ENCODE assay signal across 8 cellular contexts in genomic region chr2:101766871-101767739, GRCh38.
DNase-seq lines count a peak whose midpoint lies in the region; ATAC-seq and TF ChIP-seq lines count a peak whose summit lies in the region.

No MANE protein-coding gene starts in this region.

- POLR2A ChIA-PET in T-cell (lab: Charles Lee) = interaction anchor here in 1 of 2 donors (0.7 kb wide), 2 partner anchors 15 to 474 kb away, joined by 4 read pairs; no protein-coding TSS in a partner anchor

- H2BK20ac ChIP-seq in H9 (ENCODE audit: low read depth, low read length, poor library complexity, severe bottlenecking) = no peak overlapping the region

- no peak overlapping the region for H4K8ac ChIP-seq in H9 (replicated peaks; ENCODE audit: insufficient read length, low read depth, low read length)

- intact Hi-C loops in posterior vena cava (cut with DNase I) = no loop called here

- TF ChIP-seq CTCF in H9 (conservative IDR thresholded peaks at IDR 0.05) = no peak
- no peak for TF ChIP-seq CTCF in right atrium auricular region (IDR thresholded peaks at IDR 0.05)

- no peaks in the 10 kb centered on the region for H3K27me3 ChIP-seq in H9 (ENCODE audit: insufficient read depth, low read length)
- H3K27me3 ChIP-seq in right atrium auricular region = no peaks in the 10 kb centered on the region

- no peaks in the 10 kb centered on the region for H4K20me1 ChIP-seq in H9 (ENCODE audit: control insufficient read depth, insufficient read depth, insufficient read length)

- no peak overlapping the region for H2BK15ac ChIP-seq in H9 (ENCODE audit: low read depth, low read length)

- no peak overlapping the region for H3K4me2 ChIP-seq in H9 (ENCODE audit: insufficient read depth, insufficient read length, low read length)

- H3K9me3 Mint-ChIP-seq in H9 = no peaks in the 10 kb centered on the region
- H3K9me3 Mint-ChIP-seq in T-cell = no peaks in the 10 kb centered on the region
- H3K9me3 Mint-ChIP-seq in stimulated activated effector memory CD8-positive, alpha-beta T cell treated with anti-CD3 and anti-CD28 coated beads, Interleukin-12 subunit alpha, Interleukin-12 subunit beta, amount 100 ng/mL, for 72 hours = no peaks in the 10 kb centered on the region

- CTCF ChIA-PET in T-cell (lab: Charles Lee) = interaction anchor here in 1 of 2 donors (0.7 to 1.3 kb wide), 7 partner anchors 15 to 405 kb away, joined by 3 to 4 read pairs (median 3); no protein-coding TSS in a partner anchor

- no peak overlapping the region for H3K18ac ChIP-seq in H9 (ENCODE audit: insufficient read length, low read depth, low read length)

- no peak overlapping the region for H2BK120ac ChIP-seq in H9 (ENCODE audit: low read depth, low read length, poor library complexity, severe bottlenecking)

- H3K23me2 ChIP-seq in H9 (ENCODE audit: insufficient read length, low read depth, low read length, poor library complexity, severe bottlenecking) = no peaks in the 10 kb centered on the region

- no peak overlapping the region for H4K91ac ChIP-seq in H9 (ENCODE audit: insufficient read length, low read depth, low read length)

- no CpG with 5 or more reads among the region's 5 CpGs for WGBS in H9 (ENCODE audit: extremely low coverage, insufficient read length, low lambda C conversion rate)

- no peak overlapping the region for H2BK5ac ChIP-seq in H9 (ENCODE audit: insufficient read length, low read length)

- no peak overlapping the region for H3K27ac ChIP-seq in H9 (ENCODE audit: insufficient read length, low read depth, low read length)
- peak overlapping the region; percentile 42 to 43 for H3K27ac ChIP-seq in right atrium auricular region

- H3K4me1 Mint-ChIP-seq in H9 (peaks cover 81 to 85% of the 10 kb centered on the region in 2 experiments), T-cell (peaks cover 91 to 94% (median 92%) of the 10 kb centered on the region in 3 donors)
- H3K4me1 Mint-ChIP-seq in stimulated activated effector memory CD8-positive, alpha-beta T cell treated with anti-CD3 and anti-CD28 coated beads, Interleukin-12 subunit alpha, Interleukin-12 subunit beta, amount 100 ng/mL, for 72 hours = peaks cover 68% of the 10 kb centered on the region

- ATAC-seq in T-cell (replicated peaks in 1 of 4) = no peak
- peak; percentile 44 for ATAC-seq in stimulated activated effector memory CD8-positive, alpha-beta T cell treated with anti-CD3 and anti-CD28 coated beads, Interleukin-12 subunit alpha, Interleukin-12 subunit beta, amount 100 ng/mL, for 72 hours

- no peak overlapping the region for H3K9ac ChIP-seq in H9 (ENCODE audit: extremely low read depth, insufficient read length, low read length)

- no peak overlapping the region for H3T11ph ChIP-seq in H9 (ENCODE audit: low read length)

- peaks cover 8% of the 10 kb centered on the region for H3K79me1 ChIP-seq in H9 (ENCODE audit: insufficient read depth, low read depth, low read length, poor library complexity, severe bottlenecking)

- H3K4me3 Mint-ChIP-seq in H9 (no peak overlapping the region), T-cell (peak overlapping the region in 2 of 3 donors; percentile 17 to 44)
- no peak overlapping the region for H3K4me3 Mint-ChIP-seq in stimulated activated effector memory CD8-positive, alpha-beta T cell treated with anti-CD3 and anti-CD28 coated beads, Interleukin-12 subunit alpha, Interleukin-12 subunit beta, amount 100 ng/mL, for 72 hours

- H3K36me3 Mint-ChIP-seq in H9 (ENCODE audit: insufficient read depth in 1 of 3, low read depth in 3 of 3) (no peaks in the 10 kb centered on the region), T-cell (no peaks in the 10 kb centered on the region)
- H3K36me3 Mint-ChIP-seq in stimulated activated effector memory CD8-positive, alpha-beta T cell treated with anti-CD3 and anti-CD28 coated beads, Interleukin-12 subunit alpha, Interleukin-12 subunit beta, amount 100 ng/mL, for 72 hours = no peaks in the 10 kb centered on the region

- H3K4ac ChIP-seq in H9 (ENCODE audit: low read depth, low read length) = no peak overlapping the region

- no peak overlapping the region for H3K14ac ChIP-seq in H9 (ENCODE audit: insufficient read depth, low read length)

- H3K4me1 ChIP-seq in H9 (ENCODE audit: insufficient read depth, low read length) (peaks cover 14% of the 10 kb centered on the region; the same call in 1 of the 2 replicates), right atrium auricular region (peaks cover 0 to 87% of the 10 kb centered on the region in 2 donors)

- no peaks in the 10 kb centered on the region for H3K27me3 Mint-ChIP-seq in H9 (ENCODE audit: low read depth)
- no peaks in the 10 kb centered on the region for H3K27me3 Mint-ChIP-seq in T-cell

- H3K4me3 ChIP-seq in right atrium auricular region = no peak overlapping the region

- H2AK5ac ChIP-seq in H9 (ENCODE audit: insufficient read length, low read length) = no peak overlapping the region

- H2BK12ac ChIP-seq in H9 (ENCODE audit: insufficient read length, low read depth, low read length) = no peak overlapping the region

- DNase-seq in H9 (no peak), T-cell (no peak), right atrium auricular region (ENCODE audit: low spot score) (no peak), posterior vena cava (ENCODE audit: low spot score) (no peak), NCI-H774 (lab: John Stamatoyannopoulos, UW) (no peak)
- no peak for DNase-seq in stimulated activated effector memory CD8-positive, alpha-beta T cell treated with anti-CD3 and anti-CD28 coated beads, Interleukin-12 subunit alpha, Interleukin-12 subunit beta, amount 100 ng/mL, for 72 hours (ENCODE audit: low spot score in 2 of 2)
- DNase-seq in NK-92 treated with Interleukin-12 subunit alpha and Interleukin-12 subunit beta, amount 100 ng/mL, for 24 hours (lab: John Stamatoyannopoulos, UW) = no peak
- no peak for DNase-seq in stimulated activated CD4-positive, alpha-beta T cell treated with anti-CD3 and anti-CD28 coated beads, Interleukin-15, amount 100 ng/mL, for 24 hours

- no peaks in the 10 kb centered on the region for H3K9me3 ChIP-seq in H9 (ENCODE audit: control insufficient read depth, low read depth, low read length)
- H3K9me3 ChIP-seq in right atrium auricular region = no peaks in the 10 kb centered on the region

- no peak overlapping the region for H3K23ac ChIP-seq in H9 (ENCODE audit: insufficient read length, low read depth, low read length)

- peak overlapping the region; percentile 63 to 96 (median 68); a peak in 6 of 7 replicates for H3K27ac Mint-ChIP-seq in H9
- peak overlapping the region; percentile 81 to 85 for H3K27ac Mint-ChIP-seq in T-cell
- H3K27ac Mint-ChIP-seq in stimulated activated effector memory CD8-positive, alpha-beta T cell treated with anti-CD3 and anti-CD28 coated beads, Interleukin-12 subunit alpha, Interleukin-12 subunit beta, amount 100 ng/mL, for 72 hours = no peak overlapping the region

- no peak overlapping the region for H3K56ac ChIP-seq in H9 (ENCODE audit: insufficient read length, low read depth, low read length)

- H3K79me2 ChIP-seq in H9 (ENCODE audit: insufficient read depth, low read length) = peaks cover 28% of the 10 kb centered on the region; the same call in 1 of the 2 replicates

- H4K5ac ChIP-seq in H9 (ENCODE audit: insufficient read length, low read depth, low read length) = no peak overlapping the region

- no peaks in the 10 kb centered on the region for H3K36me3 ChIP-seq in right atrium auricular region

- H2AFZ ChIP-seq in H9 (ENCODE audit: low read length) = no peak overlapping the region

Comparison
In these comparisons a context has a peak if more than half of its experiments do, and no peak if none do; other contexts are left out.
1. H3K4me3 Mint-ChIP-seq: peak in T-cell (2 of 3); none in H9 (0 of 2) and stimulated activated effector memory CD8-positive, alpha-beta T cell treated with anti-CD3 and anti-CD28 coated beads, Interleukin-12 subunit alpha, Interleukin-12 subunit beta, amount 100 ng/mL, for 72 hours (single experiment).